In genomic region chr20:51736947-51737346, GRCh38 we compare ENCODE assay signal across 26 cellular contexts.
"Had no signal": no experiment of that assay in that cellular context is flagged by ENCODE, and none has a peak within 500 bp of the region (broad histone marks: within the 10 kb centered on the region; RNA-seq: fewer than 3 reads in every experiment).

No MANE protein-coding gene starts in this region.

- H3K36me3 ChIP-seq: gastrocnemius medialis, neutrophil, pancreas, stomach, thyroid gland had no signal

- FAIRE-seq: kidney, pancreas had no signal

- H3K27ac ChIP-seq: epithelial cell of prostate, gastrocnemius medialis, hepatocyte, neutrophil, pancreas, thyroid gland had no signal

- ATAC-seq: esophagus mucosa; gastrocnemius medialis; left lobe of liver; natural killer cell treated with Interleukin-12 subunit alpha and Interleukin-12 subunit beta and Interleukin-15 and Interleukin-18, amount 100 ng/mL, for 72 hours; pancreas; sciatic nerve; stimulated activated effector memory CD8-positive, alpha-beta T cell treated with anti-CD3 and anti-CD28 coated beads, Interleukin-12 subunit alpha, Interleukin-12 subunit beta, amount 100 ng/mL, for 72 hours had no signal

- H3K4me3 ChIP-seq: dorsolateral prefrontal cortex, gastrocnemius medialis, hepatocyte, lung, mucosa of descending colon, pancreas, stomach, thyroid gland had no signal

- DNase-seq: dorsolateral prefrontal cortex; effector CD4-positive, alpha-beta T cell; foreskin fibroblast; gastrocnemius medialis; head of caudate nucleus; mucosa of descending colon; naive B cell; pancreas; stimulated activated CD4-positive, alpha-beta T cell treated with anti-CD3 and anti-CD28 coated beads, Interleukin-2, amount 100 ng/mL, for 24 hours; stimulated activated CD4-positive, alpha-beta T cell treated with anti-CD3 and anti-CD28 coated beads, Interleukin-4, amount 100 ng/mL, for 24 hours; stimulated activated naive CD4-positive, alpha-beta T cell treated with Interleukin-2 at 50 U/mL for 16 hours; stomach; thyroid gland had no signal

- H3K4me3 Mint-ChIP-seq: memory B cell; naive B cell; natural killer cell treated with Interleukin-12 subunit alpha and Interleukin-12 subunit beta and Interleukin-15 and Interleukin-18, amount 100 ng/mL, for 72 hours; neural crest cell; stimulated activated effector memory CD8-positive, alpha-beta T cell treated with anti-CD3 and anti-CD28 coated beads, Interleukin-12 subunit alpha, Interleukin-12 subunit beta, amount 100 ng/mL, for 72 hours; type B pancreatic cell had no signal

- H3K4me1 Mint-ChIP-seq: memory B cell, naive B cell had no signal

- H3K9me3 Mint-ChIP-seq: memory B cell; naive B cell; natural killer cell treated with Interleukin-12 subunit alpha and Interleukin-12 subunit beta and Interleukin-15 and Interleukin-18, amount 100 ng/mL, for 72 hours; neural crest cell; stimulated activated effector memory CD8-positive, alpha-beta T cell treated with anti-CD3 and anti-CD28 coated beads, Interleukin-12 subunit alpha, Interleukin-12 subunit beta, amount 100 ng/mL, for 72 hours; type B pancreatic cell had no signal

- H3K27me3 Mint-ChIP-seq: natural killer cell treated with Interleukin-12 subunit alpha and Interleukin-12 subunit beta and Interleukin-15 and Interleukin-18, amount 100 ng/mL, for 72 hours; type B pancreatic cell had no signal

- H3K9me3 ChIP-seq: gastrocnemius medialis, mucosa of descending colon, neutrophil, pancreas, stomach, thyroid gland had no signal

- H3K27ac Mint-ChIP-seq: memory B cell; naive B cell; stimulated activated effector memory CD8-positive, alpha-beta T cell treated with anti-CD3 and anti-CD28 coated beads, Interleukin-12 subunit alpha, Interleukin-12 subunit beta, amount 100 ng/mL, for 72 hours; type B pancreatic cell had no signal

- H3K4me2 ChIP-seq: hepatocyte had no signal

- H3K27me3 ChIP-seq: dorsolateral prefrontal cortex, gastrocnemius medialis, hepatocyte, neutrophil, pancreas, stomach, thyroid gland had no signal

- H3K36me3 Mint-ChIP-seq: memory B cell; naive B cell; natural killer cell treated with Interleukin-12 subunit alpha and Interleukin-12 subunit beta and Interleukin-15 and Interleukin-18, amount 100 ng/mL, for 72 hours; type B pancreatic cell had no signal
